In genomic region chr11:20259506-20259905, GRCh38 we compare ENCODE assay signal across 28 cellular contexts.
DNase-seq lines count a peak whose midpoint lies in the region; ATAC-seq, FAIRE-seq and TF ChIP-seq lines count a peak whose summit lies in the region.
"Had no signal": no experiment of that assay in that cellular context is flagged by ENCODE, and none has a peak within 500 bp of the region (broad histone marks: within the 10 kb centered on the region; RNA-seq: fewer than 3 reads in every experiment).

No MANE protein-coding gene starts in this region.

- H3K4me2 ChIP-seq in mammary epithelial cell (ENCODE audit: insufficient read depth, low read depth, low read length): no peak overlapping the region
- no peak overlapping the region for H3K4me2 ChIP-seq in astrocyte (ENCODE audit: low read length)
- H3K4me2 ChIP-seq: BLaER1 treated with 17β-estradiol and CSF1 and Interleukin-3, amounts not matched to agents 10 nM and 100 nM; GM23338; KMS-11 had no signal

- WGBS in mammary epithelial cell (ENCODE audit: low coverage, missing lambda C conversion rate): 75% methylated on average over 1 of the region's 2 CpGs
- WGBS in body of pancreas, 2 donors: 55 to 84% methylated on average over 2 of the region's 2 CpGs

- DNase-seq in mammary epithelial cell: peak; percentile 8
- DNase-seq in breast epithelium (ENCODE audit: low spot score in 2 of 2): no peak
- peak; percentile 68 for DNase-seq in LHCN-M2 (ENCODE audit: low read depth)
- peak; percentile 16 for DNase-seq in astrocyte (ENCODE audit: low read depth)
- DNase-seq in NCI-H526 treated with DMSO at 0.1 percent for 48 hours (lab: John Stamatoyannopoulos, UW): no peak
- no peak for DNase-seq in body of pancreas
- no peak for DNase-seq in NCI-H446 treated with DMSO at 0.1 percent for 48 hours (lab: John Stamatoyannopoulos, UW)
- DNase-seq: 8988T; Caco-2; CD4-positive, alpha-beta memory T cell; IMR-90; MV-4-11; NCI-H1105 treated with DMSO at 0.1 percent for 48 hours; NCI-H2029 treated with DMSO at 0.1 percent for 48 hours; NCI-H226; NCI-H524; NCI-H82; OCI-M1 had no signal

- CTCF ChIA-PET in mammary epithelial cell (lab: Charles Lee; ENCODE audit: low non-redundant PET): no interaction called here

- BruUV-seq in mammary epithelial cell (replicated peaks; lab: Mats Ljungman, UMichigan): no TSS peak

- TF ChIP-seq POLR2A in breast epithelium (IDR thresholded peaks at IDR 0.05) (no peak), body of pancreas (IDR thresholded peaks at IDR 0.05) (no peak)

- H3K27me3 ChIP-seq in mammary epithelial cell (ENCODE audit: insufficient read depth, low read length): peaks cover 5% of the 10 kb centered on the region
- peaks cover 0 to 6% of the 10 kb centered on the region in 2 donors for H3K27me3 ChIP-seq in breast epithelium
- peaks cover 7% of the 10 kb centered on the region for H3K27me3 ChIP-seq in astrocyte (ENCODE audit: insufficient read depth, low read length)
- H3K27me3 ChIP-seq in body of pancreas: no peaks in the 10 kb centered on the region
- H3K27me3 ChIP-seq: BLaER1 treated with 17β-estradiol and CSF1 and Interleukin-3, amounts not matched to agents 10 nM and 100 nM had no signal

- peaks cover 15% of the 10 kb centered on the region for H3K4me1 Mint-ChIP-seq in astrocyte (ENCODE audit: low read depth, unreplicated experiment)
- H3K4me1 Mint-ChIP-seq: CD4-positive, alpha-beta memory T cell; GM23338 had no signal

- H2AFZ ChIP-seq in mammary epithelial cell (ENCODE audit: low read depth, low read length) (no peak overlapping the region), astrocyte (ENCODE audit: low read depth, low read length) (no peak overlapping the region)
- H2AFZ ChIP-seq: GM23338 had no signal

- H3K9me3 ChIP-seq in mammary epithelial cell (replicated peaks; ENCODE audit: insufficient read depth, low read length): no peaks in the 10 kb centered on the region
- no peaks in the 10 kb centered on the region for H3K9me3 ChIP-seq in breast epithelium
- H3K9me3 ChIP-seq in astrocyte (ENCODE audit: insufficient read depth, low read depth, low read length): no peaks in the 10 kb centered on the region
- no peaks in the 10 kb centered on the region for H3K9me3 ChIP-seq in body of pancreas
- H3K9me3 ChIP-seq: BLaER1 treated with 17β-estradiol and CSF1 and Interleukin-3, amounts not matched to agents 10 nM and 100 nM; Caco-2 had no signal

- in situ Hi-C loops in mammary epithelial cell (cut with MboI; ENCODE audit: low sequenced_read_pairs in 2 of 2): no loop called here

- no peaks in the 10 kb centered on the region for H3K27me3 Mint-ChIP-seq in astrocyte (ENCODE audit: low read depth, unreplicated experiment)

- no peak for ATAC-seq in body of pancreas
- no peak for ATAC-seq in GM21423 (IDR thresholded peaks at IDR 0.05; ENCODE audit: unreplicated experiment)
- ATAC-seq: GM12878, GM23338, HCT116, Right ventricle myocardium inferior had no signal

- H3K36me3 Mint-ChIP-seq in astrocyte (ENCODE audit: low read depth, unreplicated experiment): no peaks in the 10 kb centered on the region
- H3K36me3 Mint-ChIP-seq: CD4-positive, alpha-beta memory T cell had no signal

- no peaks in the 10 kb centered on the region for H3K79me2 ChIP-seq in mammary epithelial cell (ENCODE audit: insufficient read depth, low read length)
- H3K79me2 ChIP-seq in astrocyte (ENCODE audit: insufficient read depth, low read length): no peaks in the 10 kb centered on the region

- no peak overlapping the region for H3K4me3 Mint-ChIP-seq in astrocyte (ENCODE audit: unreplicated experiment)
- H3K4me3 Mint-ChIP-seq: CD4-positive, alpha-beta memory T cell; GM23338; T-helper 1 cell treated with Interleukin-12 subunit alpha and Interleukin-12 subunit beta and Interleukin-4 antibody, amounts not matched to agents 30 μg/mL and 1 μg/mL, for 36 hours had no signal

- TF ChIP-seq CTCF in mammary epithelial cell (conservative IDR thresholded peaks at IDR 0.05 in 1 of 2, IDR thresholded peaks at IDR 0.05 in 1 of 2; ENCODE audit: extremely low read depth in 1 of 2, insufficient read depth in 1 of 2, low read depth in 1 of 2, low read length in 2 of 2) (no peak), breast epithelium (IDR thresholded peaks at IDR 0.05) (no peak), astrocyte (IDR thresholded peaks at IDR 0.05; ENCODE audit: insufficient read depth, low read depth, low read length) (no peak), body of pancreas (IDR thresholded peaks at IDR 0.05) (no peak)

- no peaks in the 10 kb centered on the region for H4K20me1 ChIP-seq in mammary epithelial cell (ENCODE audit: insufficient read depth, low read length)
- H4K20me1 ChIP-seq in astrocyte (ENCODE audit: insufficient read depth, low read length): no peaks in the 10 kb centered on the region
- H4K20me1 ChIP-seq: BLaER1 treated with 17β-estradiol and CSF1 and Interleukin-3, amounts not matched to agents 10 nM and 100 nM had no signal

- no peaks in the 10 kb centered on the region for H3K9me3 Mint-ChIP-seq in astrocyte (ENCODE audit: unreplicated experiment)
- H3K9me3 Mint-ChIP-seq: GM23338; T-helper 1 cell treated with Interleukin-12 subunit alpha and Interleukin-12 subunit beta and Interleukin-4 antibody, amounts not matched to agents 30 μg/mL and 1 μg/mL, for 36 hours had no signal

- H3K9ac ChIP-seq in mammary epithelial cell (ENCODE audit: insufficient read depth, low read length) (no peak overlapping the region), astrocyte (ENCODE audit: low read length) (no peak overlapping the region)
- H3K9ac ChIP-seq: BLaER1 treated with 17β-estradiol and CSF1 and Interleukin-3, amounts not matched to agents 10 nM and 100 nM; KMS-11 had no signal

- H3K4me3 ChIP-seq in mammary epithelial cell (replicated peaks in 1 of 3; ENCODE audit: insufficient read depth in 1 of 3, low read depth in 2 of 3, low read length in 3 of 3) (no peak overlapping the region), breast epithelium (no peak overlapping the region), astrocyte (ENCODE audit: insufficient read depth, low read depth, low read length) (no peak overlapping the region), body of pancreas (no peak overlapping the region)
- H3K4me3 ChIP-seq: BLaER1 treated with 17β-estradiol and CSF1 and Interleukin-3, amounts not matched to agents 10 nM and 100 nM; GM12878; GM23338 had no signal

- H3K4me1 ChIP-seq in mammary epithelial cell (ENCODE audit: insufficient read depth, low read length) (no peaks in the 10 kb centered on the region), breast epithelium (no peaks in the 10 kb centered on the region), astrocyte (ENCODE audit: insufficient read depth, low read length) (no peaks in the 10 kb centered on the region), body of pancreas (no peaks in the 10 kb centered on the region)
- H3K4me1 ChIP-seq: BLaER1 treated with 17β-estradiol and CSF1 and Interleukin-3, amounts not matched to agents 10 nM and 100 nM; Caco-2 had no signal

- H3K27ac Mint-ChIP-seq in astrocyte (ENCODE audit: unreplicated experiment): no peak overlapping the region
- H3K27ac Mint-ChIP-seq: CD4-positive, alpha-beta memory T cell; GM23338; T-helper 1 cell treated with Interleukin-12 subunit alpha and Interleukin-12 subunit beta and Interleukin-4 antibody, amounts not matched to agents 30 μg/mL and 1 μg/mL, for 36 hours had no signal

- dilution Hi-C loops in mammary epithelial cell (cut with HindIII; ENCODE audit: low sequenced_read_pairs): no loop called here

- H3K27ac ChIP-seq in mammary epithelial cell (ENCODE audit: insufficient read depth, low read depth, low read length) (no peak overlapping the region), breast epithelium (no peak overlapping the region), astrocyte (ENCODE audit: low read depth, low read length) (no peak overlapping the region), body of pancreas (no peak overlapping the region)
- H3K27ac ChIP-seq: BLaER1 treated with 17β-estradiol and CSF1 and Interleukin-3, amounts not matched to agents 10 nM and 100 nM; KMS-11 had no signal

- no peaks in the 10 kb centered on the region for H3K36me3 ChIP-seq in mammary epithelial cell (ENCODE audit: insufficient read depth, low read length)
- no peaks in the 10 kb centered on the region for H3K36me3 ChIP-seq in breast epithelium
- no peaks in the 10 kb centered on the region for H3K36me3 ChIP-seq in astrocyte (ENCODE audit: insufficient read depth, low read length)
- H3K36me3 ChIP-seq in body of pancreas (replicated peaks in 1 of 2; ENCODE audit: insufficient read depth in 1 of 2, low read depth in 2 of 2): no peaks in the 10 kb centered on the region
- H3K36me3 ChIP-seq: BLaER1 treated with 17β-estradiol and CSF1 and Interleukin-3, amounts not matched to agents 10 nM and 100 nM had no signal

- intact Hi-C loops in mammary epithelial cell (cut with micrococcal nuclease) (no loop called here), breast epithelium (cut with DNase I; ENCODE audit: low total_unique reads) (no loop called here), body of pancreas (cut with DNase I) (no loop called here)

- no peak for FAIRE-seq in astrocyte (lab: Jason Lieb, UNC)
- FAIRE-seq: GM12878, HTR-8/SVneo, RCC 7860 had no signal

Comparison
In these comparisons a context has a peak if more than half of its experiments do, and no peak if none do; other contexts are left out.
1. DNase-seq: peak in mammary epithelial cell (single experiment), LHCN-M2 (single experiment) and astrocyte (single experiment); none in breast epithelium (0 of 2), NCI-H526 treated with DMSO at 0.1 percent for 48 hours (single experiment), body of pancreas (0 of 4) and NCI-H446 treated with DMSO at 0.1 percent for 48 hours (single experiment).